ENCODE assay signal across 7 cellular contexts in genomic region chr21:15066231-15066577, GRCh38. TPM values are rescaled to one million over a fixed set of nuclear protein-coding genes. Genes with fewer than 3 reads are reported as not detected.
A peak's percentile ranks its signal among the peaks of the same experiment; 100 is the strongest.
DNase-seq lines count a peak whose midpoint lies in the region; ATAC-seq, FAIRE-seq and TF ChIP-seq lines count a peak whose summit lies in the region.

No MANE protein-coding gene starts in this region.

- no peaks in the 10 kb centered on the region for H3K9me2 ChIP-seq in hepatocyte (replicated peaks; ENCODE audit: insufficient read depth)

- 24% methylated on average over 6 of the region's 6 CpGs for WGBS in hepatocyte (ENCODE audit: low lambda C conversion rate, missing lambda C conversion rate)
- WGBS in smooth muscle cell (ENCODE audit: low lambda C conversion rate): 37% methylated on average over 6 of the region's 6 CpGs

- H3K9ac ChIP-seq in smooth muscle cell (ENCODE audit: low read depth): peak overlapping the region; percentile 77

- H3K4me1 Mint-ChIP-seq in HFFc6 (ENCODE audit: low read depth): peaks cover 17% of the 10 kb centered on the region

- no peaks in the 10 kb centered on the region for H3F3A ChIP-seq in smooth muscle cell (ENCODE audit: low read depth)

- H3K36me3 ChIP-seq in hepatocyte (replicated peaks; ENCODE audit: insufficient read depth, low read depth): no peaks in the 10 kb centered on the region
- no peaks in the 10 kb centered on the region for H3K36me3 ChIP-seq in smooth muscle cell (ENCODE audit: low read depth)

- peak overlapping the region; percentile 95 for H3K4me3 Mint-ChIP-seq in HFFc6

- H3K4me1 ChIP-seq in hepatocyte (ENCODE audit: insufficient read depth) (peaks cover 12% of the 10 kb centered on the region), smooth muscle cell (ENCODE audit: low read depth) (peaks cover 21% of the 10 kb centered on the region)

- peaks cover 17% of the 10 kb centered on the region for H3K36me3 Mint-ChIP-seq in HFFc6 (ENCODE audit: low read depth)

- H3K4me2 ChIP-seq in hepatocyte (peak overlapping the region; percentile 91), smooth muscle cell (peak overlapping the region; percentile 94)

- peaks cover 32% of the 10 kb centered on the region for H3K79me2 ChIP-seq in hepatocyte
- peaks cover 31% of the 10 kb centered on the region for H3K79me2 ChIP-seq in smooth muscle cell (ENCODE audit: low read depth)

- FAIRE-seq in frontal cortex (lab: Jason Lieb, UNC): no peak

- H3K9me3 Mint-ChIP-seq in HFFc6: no peaks in the 10 kb centered on the region; the same call in 1 of the 2 replicates

- peak overlapping the region; percentile 88 for H3K27ac Mint-ChIP-seq in HFFc6

- no peaks in the 10 kb centered on the region for H3K9me3 ChIP-seq in hepatocyte (ENCODE audit: low read depth)
- no peaks in the 10 kb centered on the region for H3K9me3 ChIP-seq in smooth muscle cell (replicated peaks; ENCODE audit: low read depth)

- TF ChIP-seq CTCF in HFFc6 (IDR thresholded peaks at IDR 0.05): no peak
- TF ChIP-seq CTCF in WI38 (IDR thresholded peaks at IDR 0.05; ENCODE audit: low read depth, low read length): no peak
- no peak for TF ChIP-seq CTCF in hepatocyte (IDR thresholded peaks at IDR 0.05; ENCODE audit: poor library complexity)
- no peak for TF ChIP-seq CTCF in smooth muscle cell (IDR thresholded peaks at IDR 0.05; ENCODE audit: borderline replicate concordance, insufficient read depth, poor library complexity, severe bottlenecking)

- no peak for ATAC-seq in HG02759 (IDR thresholded peaks at IDR 0.05; ENCODE audit: unreplicated experiment)

- H3K4me3 ChIP-seq in WI38 (ENCODE audit: low read depth, low read length): peak overlapping the region; percentile 90
- peak overlapping the region; percentile 77 for H3K4me3 ChIP-seq in hepatocyte
- peak overlapping the region; percentile 89 for H3K4me3 ChIP-seq in smooth muscle cell

- H3K27me3 ChIP-seq in hepatocyte (no peaks in the 10 kb centered on the region), smooth muscle cell (ENCODE audit: low read depth) (no peaks in the 10 kb centered on the region)

- no peaks in the 10 kb centered on the region; the same call in 1 of the 2 replicates for H3K27me3 Mint-ChIP-seq in HFFc6 (ENCODE audit: insufficient read depth)

- peak overlapping the region; percentile 97 for H3K27ac ChIP-seq in hepatocyte
- peak overlapping the region; percentile 83 for H3K27ac ChIP-seq in smooth muscle cell (ENCODE audit: low read depth)

- H2AFZ ChIP-seq in hepatocyte (peak overlapping the region; percentile 77), smooth muscle cell (ENCODE audit: low read depth) (peak overlapping the region; percentile 89)

- DNase-seq in HFFc6: no peak
- DNase-seq in hepatocyte (ENCODE audit: low spot score): no peak
- no peak for DNase-seq in smooth muscle cell (lab: John Stamatoyannopoulos, UW; ENCODE audit: unreplicated experiment)
- no peak for DNase-seq in epidermal melanocyte (ENCODE audit: insufficient read length, low spot score)
- DNase-seq in frontal cortex (ENCODE audit: low spot score in 2 of 2): no peak

- peaks cover 19% of the 10 kb centered on the region for H4K20me1 ChIP-seq in hepatocyte (ENCODE audit: insufficient read depth, poor library complexity, severe bottlenecking)
- peaks cover 28% of the 10 kb centered on the region for H4K20me1 ChIP-seq in smooth muscle cell (ENCODE audit: low read depth)

RNA-seq across cellular contexts. Expression of gene NRIP1, which starts 1.4 kb away (rescaled TPM):
- 10 to 100 TPM; 39.1 to 56.6 (median 52.3) TPM for total RNA-seq in HFFc6 (2021; fragmentation: NEBNext Ultra II Directional; extraction: Animal tissue kit (Norgen Biotek cat#: 25700))
- total RNA-seq in hepatocyte: 58.5 and 62.4 TPM in 2 replicates
- 11.5 and 12.0 TPM in 2 replicates for polyA plus RNA-seq in hepatocyte
- total RNA-seq in smooth muscle cell: 26.0 and 27.9 TPM in 2 replicates
- 5.1 and 11.0 TPM in 2 replicates for polyA plus RNA-seq in smooth muscle cell
- 113 TPM for total RNA-seq in frontal cortex
